8 cellular contexts compared by ENCODE assay signal in the genomic region with DNA sequence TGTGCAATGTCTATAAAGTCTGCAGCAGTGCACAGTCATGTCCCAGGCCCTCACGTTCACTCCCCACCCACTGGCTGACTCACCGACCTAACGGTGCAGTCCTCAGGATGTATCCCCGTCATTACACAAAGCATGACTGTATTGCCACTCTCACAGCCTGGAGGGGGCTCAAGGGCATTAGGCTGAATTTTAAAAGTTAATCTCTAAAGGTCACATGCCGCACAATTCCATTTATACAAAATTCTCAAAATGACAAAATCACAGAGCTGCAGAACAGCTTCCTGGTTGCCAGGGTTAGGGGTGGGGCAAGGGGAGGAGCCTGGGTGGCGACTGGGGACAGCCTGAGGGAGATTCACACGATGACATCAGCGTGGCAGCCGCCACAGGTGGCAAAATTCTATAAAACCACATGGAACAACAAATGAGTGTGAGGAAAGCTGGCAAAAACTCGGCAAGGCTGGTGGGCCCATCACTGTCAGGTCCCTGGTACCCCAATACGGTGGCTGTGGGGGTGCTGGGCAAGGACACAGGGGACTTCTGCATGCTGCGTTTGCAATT.
DNase-seq lines count a peak whose midpoint lies in the region; ATAC-seq and TF ChIP-seq lines count a peak whose summit lies in the region.

No MANE protein-coding gene starts in this region.

- H4K8ac ChIP-seq in neuronal stem cell (ENCODE audit: low read depth, low read length) = no peak overlapping the region

- H3K36me3 ChIP-seq in colonic mucosa = no peaks in the 10 kb centered on the region
- H3K36me3 ChIP-seq in neuronal stem cell (replicated peaks in 1 of 2; ENCODE audit: control insufficient read depth in 2 of 2, insufficient read depth in 2 of 2, low read length in 2 of 2) = no peaks in the 10 kb centered on the region

- H3K27me3 Mint-ChIP-seq in type B pancreatic cell = no peaks in the 10 kb centered on the region

- intact Hi-C loops in colonic mucosa (cut with DNase I) = no loop called here

- H3K27me3 ChIP-seq in colonic mucosa (no peaks in the 10 kb centered on the region), neuronal stem cell (ENCODE audit: control insufficient read depth in 3 of 3, insufficient read depth in 3 of 3, low read depth in 1 of 3, low read length in 3 of 3) (no peaks in the 10 kb centered on the region)

- ATAC-seq in GM21360 (IDR thresholded peaks at IDR 0.05; ENCODE audit: unreplicated experiment) = no peak

- H4K91ac ChIP-seq in neuronal stem cell (ENCODE audit: low read depth, low read length, poor library complexity) = no peak overlapping the region

- no peak overlapping the region for H3K14ac ChIP-seq in neuronal stem cell (ENCODE audit: low read length)

- no peak overlapping the region for H2AK5ac ChIP-seq in neuronal stem cell (ENCODE audit: low read depth, low read length)

- H3K23ac ChIP-seq in neuronal stem cell (ENCODE audit: low read depth, low read length, poor library complexity) = no peak overlapping the region

- H3K27ac ChIP-seq in colonic mucosa (no peak overlapping the region), neuronal stem cell (replicated peaks; ENCODE audit: low read length) (no peak overlapping the region)

- H3K4ac ChIP-seq in neuronal stem cell (ENCODE audit: low read length) = no peak overlapping the region

- no peak overlapping the region for H2BK5ac ChIP-seq in neuronal stem cell (ENCODE audit: low read length)

- H3K9me3 ChIP-seq in colonic mucosa (no peaks in the 10 kb centered on the region), neuronal stem cell (replicated peaks in 1 of 2; ENCODE audit: control insufficient read depth in 2 of 2, insufficient read depth in 1 of 2, low read depth in 1 of 2, low read length in 2 of 2) (peaks cover 0 to 2% of the 10 kb centered on the region in 2 donors)

- H3K18ac ChIP-seq in neuronal stem cell (ENCODE audit: low read length) = peak overlapping the region; percentile 21

- no peak overlapping the region for H3K4me2 ChIP-seq in neuronal stem cell (ENCODE audit: insufficient read depth, low read length, poor library complexity, severe bottlenecking)

- no peaks in the 10 kb centered on the region for H3K4me1 Mint-ChIP-seq in type B pancreatic cell (ENCODE audit: unreplicated experiment)

- no CpG with 5 or more reads among the region's 12 CpGs for WGBS in neuronal stem cell (ENCODE audit: extremely low coverage in 2 of 2, insufficient read length in 2 of 2, insufficient replicate concordance in 1 of 2), 2 donors

- no peak overlapping the region for H3K4me3 Mint-ChIP-seq in type B pancreatic cell

- no peaks in the 10 kb centered on the region for H3K36me3 Mint-ChIP-seq in type B pancreatic cell

- no peaks in the 10 kb centered on the region for H3K9me3 Mint-ChIP-seq in type B pancreatic cell

- no peak overlapping the region for H2BK120ac ChIP-seq in neuronal stem cell (ENCODE audit: low read depth, low read length)

- H2BK15ac ChIP-seq in neuronal stem cell (ENCODE audit: low read length) = no peak overlapping the region

- DNase-seq in NOMO-1 treated with DMSO at 0.1 percent for 48 hours (lab: John Stamatoyannopoulos, UW; ENCODE audit: unreplicated experiment) (peak; percentile 13), NOMO-1 treated with dmso at 0.1 percent for 144 hours (lab: John Stamatoyannopoulos, UW; ENCODE audit: unreplicated experiment) (no peak), colonic mucosa (peak; percentile 22), neuronal stem cell (ENCODE audit: low spot score) (no peak), type B pancreatic cell (ENCODE audit: extremely low spot score, unreplicated experiment) (peak; percentile 45), NCI-H1092 treated with DMSO at 0.1 percent for 48 hours (lab: John Stamatoyannopoulos, UW) (no peak)
- peak; percentile 43 for DNase-seq in activated CD4-positive, alpha-beta T cell treated with anti-CD3 and anti-CD28 coated beads for 1 hour

- no peak overlapping the region for H2AFZ ChIP-seq in neuronal stem cell (ENCODE audit: low read length)

- no peak overlapping the region for H2BK12ac ChIP-seq in neuronal stem cell (ENCODE audit: low read length)

- H3K9ac ChIP-seq in colonic mucosa (ENCODE audit: low read depth in 2 of 2, low read length in 2 of 2) = no peak overlapping the region
- H3K9ac ChIP-seq in neuronal stem cell (ENCODE audit: low read depth, low read length, poor library complexity) = no peak overlapping the region

- TF ChIP-seq CTCF in colonic mucosa (IDR thresholded peaks at IDR 0.05) = no peak
- TF ChIP-seq CTCF in type B pancreatic cell (conservative IDR thresholded peaks at IDR 0.05) = no peak

- no peaks in the 10 kb centered on the region for H3K4me1 ChIP-seq in colonic mucosa
- peaks cover 0 to 2% of the 10 kb centered on the region in 2 donors for H3K4me1 ChIP-seq in neuronal stem cell (ENCODE audit: control insufficient read depth in 2 of 2, insufficient read depth in 1 of 2, low read depth in 1 of 2, low read length in 2 of 2)

- H3K4me3 ChIP-seq in colonic mucosa (no peak overlapping the region), neuronal stem cell (ENCODE audit: low read length in 2 of 2) (no peak overlapping the region)

- H3K79me1 ChIP-seq in neuronal stem cell (ENCODE audit: low read depth, low read length) = no peaks in the 10 kb centered on the region

- no peak overlapping the region for H3K27ac Mint-ChIP-seq in type B pancreatic cell

Comparison
In these comparisons a context has a peak if more than half of its experiments do, and no peak if none do; other contexts are left out.
1. DNase-seq: peak in NOMO-1 treated with DMSO at 0.1 percent for 48 hours (single experiment), activated CD4-positive, alpha-beta T cell treated with anti-CD3 and anti-CD28 coated beads for 1 hour (single experiment), colonic mucosa (single experiment) and type B pancreatic cell (single experiment); none in NOMO-1 treated with dmso at 0.1 percent for 144 hours (single experiment), neuronal stem cell (single experiment) and NCI-H1092 treated with DMSO at 0.1 percent for 48 hours (single experiment).